ENCODE assay signal across 22 cellular contexts in genomic region chr3:85475346-85475745, GRCh38.
DNase-seq lines count a peak whose midpoint lies in the region; ATAC-seq, FAIRE-seq and TF ChIP-seq lines count a peak whose summit lies in the region.
"Had no signal": no experiment of that assay in that cellular context is flagged by ENCODE, and none has a peak within 500 bp of the region (broad histone marks: within the 10 kb centered on the region; RNA-seq: fewer than 3 reads in every experiment).

No MANE protein-coding gene starts in this region.

- TF ChIP-seq CTCF in epithelial cell of esophagus (IDR thresholded peaks at IDR 0.05; ENCODE audit: insufficient read depth, low read depth, low read length, missing control alignments) (no peak), gastrocnemius medialis (IDR thresholded peaks at IDR 0.05 in 4 of 5, conservative IDR thresholded peaks at IDR 0.05 in 1 of 5) (no peak)

- H3K9me3 ChIP-seq in gastrocnemius medialis, result no peaks in the 10 kb centered on the region
- H3K9me3 ChIP-seq: MG63 had no signal

- intact Hi-C loops in gastrocnemius medialis (cut with DNase I; ENCODE audit: low total_unique reads), result no loop called here

- peak; percentile 3 for FAIRE-seq in TTC549 (lab: Jason Lieb, UNC)
- FAIRE-seq: GM18507, HTR-8/SVneo had no signal

- no peaks in the 10 kb centered on the region for H3K27me3 ChIP-seq in gastrocnemius medialis
- H3K27me3 ChIP-seq: MG63 had no signal

- DNase-seq in DMS53 (lab: John Stamatoyannopoulos, UW) (peak; percentile 27), DMS53 treated with DMSO at 0.1 percent for 48 hours (lab: John Stamatoyannopoulos, UW; ENCODE audit: unreplicated experiment) (no peak), epithelial cell of esophagus (ENCODE audit: low read depth) (peak; percentile 22), gastrocnemius medialis (no peak)
- DNase-seq in activated T-cell treated with anti-CD3 and anti-CD28 coated beads, Interleukin-2, amount 50 U/mL, for 1 hour, result no peak
- no peak for DNase-seq in stimulated activated CD8-positive, alpha-beta memory T cell treated with anti-CD3 and anti-CD28 coated beads, Interleukin-4, amount 100 ng/mL, for 48 hours
- DNase-seq: Calu3, KBM-7, MG63, NCI-H1105 treated with DMSO at 0.1 percent for 48 hours, NCI-H146, NCI-H1930, NCI-H2107, NCI-H526, SIG-M5 had no signal

- no peak for TF ChIP-seq POLR2A in gastrocnemius medialis (IDR thresholded peaks at IDR 0.05)

- no peak for ATAC-seq in gastrocnemius medialis
- ATAC-seq: HCT116, Panc1 had no signal

- in situ Hi-C loops in gastrocnemius medialis (cut with MboI; ENCODE audit: low sequenced_read_pairs in 4 of 4), result no loop called here

- no peaks in the 10 kb centered on the region for H3K36me3 ChIP-seq in gastrocnemius medialis
- H3K36me3 ChIP-seq: MG63 had no signal

- peaks cover 6 to 7% of the 10 kb centered on the region in 2 donors for H3K4me1 ChIP-seq in gastrocnemius medialis

- H3K4me3 ChIP-seq in epithelial cell of esophagus (ENCODE audit: low read length) (no peak overlapping the region), gastrocnemius medialis (no peak overlapping the region)
- H3K4me3 ChIP-seq: MG63, SK-N-MC had no signal

- H3K27ac ChIP-seq in gastrocnemius medialis, result no peak overlapping the region
- H3K27ac ChIP-seq: 22Rv1, SK-N-MC had no signal

Comparison
In these comparisons a context has a peak if more than half of its experiments do, and no peak if none do; other contexts are left out.
1. DNase-seq: peak in DMS53 (single experiment) and epithelial cell of esophagus (single experiment); none in DMS53 treated with DMSO at 0.1 percent for 48 hours (single experiment), activated T-cell treated with anti-CD3 and anti-CD28 coated beads, Interleukin-2, amount 50 U/mL, for 1 hour (single experiment), gastrocnemius medialis (0 of 2) and stimulated activated CD8-positive, alpha-beta memory T cell treated with anti-CD3 and anti-CD28 coated beads, Interleukin-4, amount 100 ng/mL, for 48 hours (single experiment).